Comparison of ENCODE assay signal across 1 cellular context in the genomic region with DNA sequence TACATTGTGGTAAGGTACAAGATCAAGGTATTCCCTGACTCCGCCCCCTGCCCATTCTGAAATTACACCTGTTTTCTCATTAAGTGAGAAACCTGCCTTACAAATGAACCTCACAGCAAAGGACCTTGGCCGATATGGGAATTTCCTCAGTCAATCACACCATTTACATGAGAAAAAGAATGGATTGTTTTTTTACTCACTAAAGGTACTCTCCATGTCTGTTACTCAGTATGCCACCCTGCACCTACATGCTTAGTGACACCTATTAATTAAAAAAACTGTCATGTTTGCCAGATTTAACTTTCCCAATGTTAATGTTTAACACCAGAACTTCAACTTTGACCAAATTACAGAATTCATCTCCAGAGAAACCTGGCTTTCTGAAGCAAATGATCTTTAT.
TF ChIP-seq lines count a peak whose summit lies in the region.

No MANE protein-coding gene starts in this region.

TF ChIP-seq in A549, 52 proteins besides CTCF, POLR2A, EP300 and RAD21 (continued from another document):
- TF ChIP-seq RNF2 (IDR thresholded peaks at IDR 0.05; ENCODE audit: borderline replicate concordance, low read depth) (no peak), ELK1 (IDR thresholded peaks at IDR 0.05; ENCODE audit: low read depth, low read length) (no peak), REST (IDR thresholded peaks at IDR 0.05) (no peak), SREBF2 (IDR thresholded peaks at IDR 0.05) (no peak)
